6 cellular contexts compared by ENCODE assay signal in the genomic region with DNA sequence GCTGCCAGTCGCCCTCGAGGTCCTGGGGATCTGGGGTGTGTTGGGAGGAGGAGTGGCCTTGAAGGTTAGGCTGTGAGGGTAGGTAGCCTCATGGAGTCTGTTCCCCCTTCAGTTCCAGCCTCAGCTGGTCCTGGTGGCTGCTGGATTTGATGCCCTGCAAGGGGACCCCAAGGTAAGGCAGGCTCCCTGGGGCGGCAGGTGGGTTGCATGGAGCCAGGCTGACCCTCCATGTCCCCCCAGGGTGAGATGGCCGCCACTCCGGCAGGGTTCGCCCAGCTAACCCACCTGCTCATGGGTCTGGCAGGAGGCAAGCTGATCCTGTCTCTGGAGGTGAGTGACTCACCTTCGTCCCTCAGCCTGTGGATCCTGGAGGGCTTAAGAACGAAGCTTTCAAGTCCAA. TPM values are rescaled to one million over a fixed set of nuclear protein-coding genes. Genes with fewer than 3 reads are reported as not detected.
"Had no signal": no experiment of that assay in that cellular context is flagged by ENCODE, and none has a peak within 500 bp of the region (broad histone marks: within the 10 kb centered on the region; RNA-seq: fewer than 3 reads in every experiment).

No MANE protein-coding gene starts in this region.

- H3K4me3 ChIP-seq: K562 had no signal

- DNase-seq: IMR-90 had no signal

- H3K9me3 Mint-ChIP-seq: IgD-negative memory B cell had no signal

- H3K4me3 Mint-ChIP-seq: IgD-negative memory B cell had no signal

- ATAC-seq: HepG2, K562 had no signal

- H3K27ac Mint-ChIP-seq: IgD-negative memory B cell had no signal

RNA-seq across cellular contexts. Expression of a gene that starts 11.6 kb away (rescaled TPM):
- total RNA-seq: HT-29, HT1080, IMR-90, K562 had no signal

RNA-seq across cellular contexts. Expression of a gene that starts 20.7 kb away (rescaled TPM):
- total RNA-seq: HT-29, HT1080, IMR-90 had no signal

RNA-seq across cellular contexts. Expression of a gene that starts 28.3 kb away (rescaled TPM):
- total RNA-seq: HT-29, HT1080, IMR-90 had no signal

RNA-seq across cellular contexts. Expression of a gene that starts 53.2 kb away (rescaled TPM):
- total RNA-seq: HT-29, HT1080, IMR-90 had no signal
